ENCODE assay signal across 9 cellular contexts in genomic region chr3:183377307-183377959, GRCh38. TPM values are rescaled to one million over a fixed set of nuclear protein-coding genes. Genes with fewer than 3 reads are reported as not detected.
A peak's percentile ranks its signal among the peaks of the same experiment; 100 is the strongest.
DNase-seq lines count a peak whose midpoint lies in the region; ATAC-seq and TF ChIP-seq lines count a peak whose summit lies in the region.
"Had no signal": no experiment of that assay in that cellular context is flagged by ENCODE, and none has a peak within 500 bp of the region (broad histone marks: within the 10 kb centered on the region; RNA-seq: fewer than 3 reads in every experiment).

No MANE protein-coding gene starts in this region.

- no peaks in the 10 kb centered on the region for H3K79me2 ChIP-seq in PC-9 (ENCODE audit: low read depth)

- H4K20me1 ChIP-seq in PC-9 (ENCODE audit: insufficient read depth): no peaks in the 10 kb centered on the region

- peak overlapping the region; percentile 71 for H3K4me2 ChIP-seq in PC-9

- peak overlapping the region; percentile 20; the same call in 1 of the 2 replicates for H3K4me3 ChIP-seq in PC-9

- H3K27ac ChIP-seq in PC-9: peak overlapping the region; percentile 90

- BruUV-seq in PC-9 (replicated peaks; lab: Mats Ljungman, UMichigan): TSS peak; percentile 67

- no peak overlapping the region for H3K4me3 Mint-ChIP-seq in osteocyte (ENCODE audit: unreplicated experiment)
- H3K4me3 Mint-ChIP-seq: memory B cell had no signal

- H3K36me3 Mint-ChIP-seq in osteocyte (ENCODE audit: unreplicated experiment): no peaks in the 10 kb centered on the region
- H3K36me3 Mint-ChIP-seq: memory B cell had no signal

- H2AFZ ChIP-seq in PC-9: peak overlapping the region; percentile 15; the same call in 1 of the 2 replicates

- peaks cover 64% of the 10 kb centered on the region for H3K4me1 ChIP-seq in PC-9 (replicated peaks; ENCODE audit: insufficient read depth)

- H3K9me2 ChIP-seq in PC-9 (ENCODE audit: insufficient read depth): no peaks in the 10 kb centered on the region

- peak overlapping the region; percentile 60 for H3K27ac Mint-ChIP-seq in osteocyte (ENCODE audit: unreplicated experiment)
- H3K27ac Mint-ChIP-seq: memory B cell had no signal

- peak; percentile 48 for ATAC-seq in GM18858 (IDR thresholded peaks at IDR 0.05; ENCODE audit: unreplicated experiment)
- ATAC-seq in HG02970 (IDR thresholded peaks at IDR 0.05; ENCODE audit: low FRiP score, unreplicated experiment): no peak

- TF ChIP-seq CTCF in PC-9 (conservative IDR thresholded peaks at IDR 0.05) (no peak), osteocyte (IDR thresholded peaks at IDR 0.05) (no peak)

- intact Hi-C loops in PC-9 (cut with micrococcal nuclease; ENCODE audit: unreplicated experiment): no loop called here

- POLR2A ChIA-PET in PC-9 (lab: Charles Lee; ENCODE audit: unreplicated experiment): no interaction called here

- no peaks in the 10 kb centered on the region for H3K27me3 Mint-ChIP-seq in osteocyte (ENCODE audit: unreplicated experiment)

- peaks cover 30% of the 10 kb centered on the region for H3F3A ChIP-seq in PC-9 (ENCODE audit: insufficient read depth, low read depth)

- H3K27me3 ChIP-seq in PC-9 (ENCODE audit: insufficient read depth, low read depth): no peaks in the 10 kb centered on the region

- H3K9me3 Mint-ChIP-seq in osteocyte (ENCODE audit: unreplicated experiment): no peaks in the 10 kb centered on the region
- H3K9me3 Mint-ChIP-seq: memory B cell had no signal

- no peaks in the 10 kb centered on the region for H3K36me3 ChIP-seq in PC-9 (ENCODE audit: low read depth)

- DNase-seq in HT-29 (ENCODE audit: low spot score) (peak; percentile 50), PC-9 (peak; percentile 35 to 88), osteocyte (ENCODE audit: extremely low spot score, unreplicated experiment) (no peak), retina (no peak), superior temporal gyrus (ENCODE audit: extremely low spot score) (no peak)
- DNase-seq: foreskin melanocyte had no signal

- peaks cover 37% of the 10 kb centered on the region for H3K4me1 Mint-ChIP-seq in osteocyte (ENCODE audit: unreplicated experiment)

- no peaks in the 10 kb centered on the region for H3K9me3 ChIP-seq in PC-9 (ENCODE audit: insufficient read depth, low read depth)

- CTCF ChIA-PET in PC-9 (lab: Charles Lee): no interaction called here

RNA-seq across cellular contexts. Expression of gene MCF2L2, which starts 51.0 kb away (rescaled TPM):
- 0.05 TPM in 1 of 2 replicates, not detected in the other for total RNA-seq in HT-29 (2014; rRNA removed; shearing (Covaris generic))
- 1.7 and 2.3 TPM in 2 replicates for total RNA-seq in PC-9 (2021)
- 1.7 and 2.4 TPM in 2 replicates for total RNA-seq in osteocyte

Comparison
In these comparisons a context has a peak if more than half of its experiments do, and no peak if none do; other contexts are left out.
1. DNase-seq: peak in HT-29 (single experiment) and PC-9 (2 of 2); none in osteocyte (single experiment), retina (single experiment) and superior temporal gyrus (single experiment).